In genomic region chr22:26542831-26543230, GRCh38 we compare ENCODE assay signal across 14 cellular contexts. TPM values are rescaled to one million over a fixed set of nuclear protein-coding genes. Genes with fewer than 3 reads are reported as not detected.
DNase-seq lines count a peak whose midpoint lies in the region; ATAC-seq and TF ChIP-seq lines count a peak whose summit lies in the region.
"Had no signal": no experiment of that assay in that cellular context is flagged by ENCODE, and none has a peak within 500 bp of the region (broad histone marks: within the 10 kb centered on the region; RNA-seq: fewer than 3 reads in every experiment).

No MANE protein-coding gene starts in this region.

- no peaks in the 10 kb centered on the region for H3K9me3 Mint-ChIP-seq in CD8-positive, alpha-beta T cell
- H3K9me3 Mint-ChIP-seq in activated CD4-positive, alpha-beta memory T cell treated with anti-CD3 and anti-CD28 coated beads, Interleukin-2, amount 10 ng/mL, durations not matched to agents 7 days and 5 days: peaks cover 7% of the 10 kb centered on the region
- no peaks in the 10 kb centered on the region for H3K9me3 Mint-ChIP-seq in naive thymus-derived CD8-positive, alpha-beta T cell
- H3K9me3 Mint-ChIP-seq: activated T-cell treated with anti-CD3 and anti-CD28 coated beads, Interleukin-2, amount 50 U/mL, for 4 hours had no signal

- CTCF ChIA-PET in CD8-positive, alpha-beta T cell (lab: Charles Lee): interaction anchor here (0.8 to 1.4 kb wide), 3 partner anchors 12 to 87 kb away, joined by 3 read pairs; no protein-coding TSS in a partner anchor
- CTCF ChIA-PET in activated CD4-positive, alpha-beta memory T cell treated with anti-CD3 and anti-CD28 coated beads, Interleukin-2, amount 10 ng/mL, durations not matched to agents 7 days and 5 days (lab: Charles Lee): interaction anchor here (0.8 to 1.2 kb wide), 3 partner anchors 46 to 178 kb away, joined by 3 to 4 read pairs (median 3); no protein-coding TSS in a partner anchor

- no peak overlapping the region for H3K4me3 Mint-ChIP-seq in CD8-positive, alpha-beta T cell
- no peak overlapping the region for H3K4me3 Mint-ChIP-seq in activated CD4-positive, alpha-beta memory T cell treated with anti-CD3 and anti-CD28 coated beads, Interleukin-2, amount 10 ng/mL, durations not matched to agents 7 days and 5 days
- H3K4me3 Mint-ChIP-seq in naive thymus-derived CD8-positive, alpha-beta T cell: peak overlapping the region in 2 of 10 donors; percentile 38 to 40
- H3K4me3 Mint-ChIP-seq: activated T-cell treated with anti-CD3 and anti-CD28 coated beads, Interleukin-2, amount 50 U/mL, for 4 hours had no signal

- DNase-seq in CD8-positive, alpha-beta T cell: no peak
- DNase-seq in KBM-7 (peak; percentile 57), NCI-H2029 treated with DMSO at 0.1 percent for 48 hours (lab: John Stamatoyannopoulos, UW) (no peak), NCI-H524 (lab: John Stamatoyannopoulos, UW) (no peak), NK-92 (lab: John Stamatoyannopoulos, UW; ENCODE audit: unreplicated experiment) (no peak)
- DNase-seq in activated CD4-positive, alpha-beta memory T cell treated with anti-CD3 and anti-CD28 coated beads, Interleukin-2, amount 10 ng/mL, durations not matched to agents 7 days and 5 days: peak; percentile 56
- DNase-seq in naive thymus-derived CD8-positive, alpha-beta T cell: peak in 1 of 10 donors; percentile 1
- DNase-seq: activated T-cell treated with anti-CD3 and anti-CD28 coated beads, Interleukin-2, amount 50 U/mL, for 4 hours; hippocampal formation; mammary epithelial cell; PC-9 had no signal

- no peak overlapping the region for H3K4me3 ChIP-seq in CD8-positive, alpha-beta T cell (ENCODE audit: low read depth, low read length)
- H3K4me3 ChIP-seq: PC-9, suprapubic skin had no signal

- POLR2A ChIA-PET in CD8-positive, alpha-beta T cell (lab: Charles Lee): interaction anchor here (0.8 kb wide), 1 partner anchor 111 kb away, joined by 3 read pairs; no protein-coding TSS in a partner anchor
- POLR2A ChIA-PET in activated CD4-positive, alpha-beta memory T cell treated with anti-CD3 and anti-CD28 coated beads, Interleukin-2, amount 10 ng/mL, durations not matched to agents 7 days and 5 days (lab: Charles Lee): interaction anchor here (0.7 to 2.0 kb wide), 6 partner anchors 21 to 130 kb away, joined by 3 to 10 read pairs (median 4); partner anchors contain the start of genes HPS4 and SRRD
- POLR2A ChIA-PET in naive thymus-derived CD8-positive, alpha-beta T cell (lab: Charles Lee): interaction anchor here (1.5 kb wide), 1 partner anchor 12 kb away, joined by 6 read pairs; no protein-coding TSS in a partner anchor

- peaks cover 71% of the 10 kb centered on the region for H3K36me3 Mint-ChIP-seq in CD8-positive, alpha-beta T cell
- peaks cover 46% of the 10 kb centered on the region for H3K36me3 Mint-ChIP-seq in activated CD4-positive, alpha-beta memory T cell treated with anti-CD3 and anti-CD28 coated beads, Interleukin-2, amount 10 ng/mL, durations not matched to agents 7 days and 5 days (ENCODE audit: low read depth)
- peaks cover 0 to 54% (median 7%) of the 10 kb centered on the region in 3 donors for H3K36me3 Mint-ChIP-seq in naive thymus-derived CD8-positive, alpha-beta T cell

- peak; percentile 42 for ATAC-seq in CD8-positive, alpha-beta T cell
- ATAC-seq in naive thymus-derived CD8-positive, alpha-beta T cell: peak in 1 of 2 donors; percentile 32
- no peak for ATAC-seq in GM18519 (IDR thresholded peaks at IDR 0.05; ENCODE audit: low FRiP score, unreplicated experiment)
- ATAC-seq: activated T-cell treated with anti-CD3 and anti-CD28 coated beads, Interleukin-2, amount 50 U/mL, for 4 hours had no signal

- H3K9me3 ChIP-seq in CD8-positive, alpha-beta T cell (ENCODE audit: low read length): no peaks in the 10 kb centered on the region
- H3K9me3 ChIP-seq: suprapubic skin had no signal

- no peak overlapping the region for H3K27ac ChIP-seq in CD8-positive, alpha-beta T cell (ENCODE audit: low read depth, low read length)
- H3K27ac ChIP-seq: epithelial cell of prostate, PC-9, suprapubic skin had no signal

- intact Hi-C loops in CD8-positive, alpha-beta T cell (cut with DNase I, micrococcal nuclease): no loop called here

- H3K27me3 Mint-ChIP-seq in CD8-positive, alpha-beta T cell (ENCODE audit: low read depth): no peaks in the 10 kb centered on the region
- H3K27me3 Mint-ChIP-seq in activated CD4-positive, alpha-beta memory T cell treated with anti-CD3 and anti-CD28 coated beads, Interleukin-2, amount 10 ng/mL, durations not matched to agents 7 days and 5 days: no peaks in the 10 kb centered on the region
- H3K27me3 Mint-ChIP-seq in naive thymus-derived CD8-positive, alpha-beta T cell: no peaks in the 10 kb centered on the region

- no peaks in the 10 kb centered on the region for H3K27me3 ChIP-seq in CD8-positive, alpha-beta T cell (ENCODE audit: insufficient read depth, low read length)
- H3K27me3 ChIP-seq: suprapubic skin had no signal

- H3K36me3 ChIP-seq in CD8-positive, alpha-beta T cell (ENCODE audit: insufficient read depth, low read length): peaks cover 12% of the 10 kb centered on the region

- TF ChIP-seq CTCF in CD8-positive, alpha-beta T cell (IDR thresholded peaks at IDR 0.05): no peak

- peaks cover 38% of the 10 kb centered on the region for H3K4me1 Mint-ChIP-seq in CD8-positive, alpha-beta T cell (ENCODE audit: low read depth)
- H3K4me1 Mint-ChIP-seq in activated CD4-positive, alpha-beta memory T cell treated with anti-CD3 and anti-CD28 coated beads, Interleukin-2, amount 10 ng/mL, durations not matched to agents 7 days and 5 days: peaks cover 55% of the 10 kb centered on the region
- H3K4me1 Mint-ChIP-seq in naive thymus-derived CD8-positive, alpha-beta T cell: peaks cover 19 to 65% (median 54%) of the 10 kb centered on the region in 4 donors

- H3K27ac Mint-ChIP-seq in CD8-positive, alpha-beta T cell: peak overlapping the region; percentile 88
- peak overlapping the region; percentile 63 for H3K27ac Mint-ChIP-seq in activated CD4-positive, alpha-beta memory T cell treated with anti-CD3 and anti-CD28 coated beads, Interleukin-2, amount 10 ng/mL, durations not matched to agents 7 days and 5 days
- peak overlapping the region; percentile 48 to 93 (median 85) for H3K27ac Mint-ChIP-seq in naive thymus-derived CD8-positive, alpha-beta T cell

- in situ Hi-C loops in KBM-7 (cut with MboI; ENCODE audit: low pct_unique_long_range_greater_than_20kb, low sequenced_read_pairs): no loop called here

- peaks cover 32% of the 10 kb centered on the region for H3K4me1 ChIP-seq in CD8-positive, alpha-beta T cell (ENCODE audit: insufficient read depth, low read length)

RNA-seq across cellular contexts. Expression of gene TFIP11, which starts 30.6 kb away (rescaled TPM):
- total RNA-seq in CD8-positive, alpha-beta T cell: 100 to 1,000 TPM; 138 to 142 TPM
- 10 to 100 TPM; 50.8 to 55.5 TPM for total RNA-seq in activated CD4-positive, alpha-beta memory T cell treated with anti-CD3 and anti-CD28 coated beads, Interleukin-2, amount 10 ng/mL, durations not matched to agents 7 days and 5 days
- 10 to 100 TPM; 56.2 to 67.8 TPM for total RNA-seq in naive thymus-derived CD8-positive, alpha-beta T cell
- 10 to 100 TPM; 15.3 to 33.9 (median 22.3) TPM for polyA plus RNA-seq in naive thymus-derived CD8-positive, alpha-beta T cell

RNA-seq across cellular contexts. Expression of gene TPST2, which starts 47.1 kb away (rescaled TPM):
- 10 to 100 TPM; 24.3 to 26.3 TPM for total RNA-seq in CD8-positive, alpha-beta T cell
- 10 to 100 TPM; 55.4 to 60.8 TPM for total RNA-seq in activated CD4-positive, alpha-beta memory T cell treated with anti-CD3 and anti-CD28 coated beads, Interleukin-2, amount 10 ng/mL, durations not matched to agents 7 days and 5 days
- 10 to 100 TPM; 40.8 to 43.2 TPM for total RNA-seq in naive thymus-derived CD8-positive, alpha-beta T cell
- polyA plus RNA-seq in naive thymus-derived CD8-positive, alpha-beta T cell: 100 to 1,000 TPM in 2 of 3 donors, 10 to 100 TPM in 1; 87.9 to 134 (median 126) TPM

RNA-seq across cellular contexts. Expression of gene SRRD, which starts 59.2 kb away (rescaled TPM):
- total RNA-seq in CD8-positive, alpha-beta T cell: 10 to 100 TPM; 22.1 to 24.1 TPM
- 10 to 100 TPM; 17.5 TPM for total RNA-seq in activated CD4-positive, alpha-beta memory T cell treated with anti-CD3 and anti-CD28 coated beads, Interleukin-2, amount 10 ng/mL, durations not matched to agents 7 days and 5 days
- total RNA-seq in naive thymus-derived CD8-positive, alpha-beta T cell: 10 to 100 TPM; 21.4 to 24.6 TPM
- polyA plus RNA-seq in naive thymus-derived CD8-positive, alpha-beta T cell: 10 to 100 TPM; 17.1 to 27.0 (median 17.9) TPM

RNA-seq across cellular contexts. Expression of gene HPS4, which starts 59.2 kb away (rescaled TPM):
- total RNA-seq in CD8-positive, alpha-beta T cell: 10 to 100 TPM; 67.0 to 71.0 TPM
- total RNA-seq in activated CD4-positive, alpha-beta memory T cell treated with anti-CD3 and anti-CD28 coated beads, Interleukin-2, amount 10 ng/mL, durations not matched to agents 7 days and 5 days: 10 to 100 TPM; 37.3 to 37.6 TPM
- total RNA-seq in naive thymus-derived CD8-positive, alpha-beta T cell: 10 to 100 TPM; 63.9 to 64.3 TPM
- polyA plus RNA-seq in naive thymus-derived CD8-positive, alpha-beta T cell: 10 to 100 TPM; 10.5 to 18.4 (median 16.2) TPM

Comparison
In these comparisons a context has a peak if more than half of its experiments do, and no peak if none do; other contexts are left out.
1. DNase-seq: peak in KBM-7 (single experiment) and activated CD4-positive, alpha-beta memory T cell treated with anti-CD3 and anti-CD28 coated beads, Interleukin-2, amount 10 ng/mL, durations not matched to agents 7 days and 5 days (single experiment); none in CD8-positive, alpha-beta T cell (0 of 7), NCI-H2029 treated with DMSO at 0.1 percent for 48 hours (single experiment), NCI-H524 (0 of 2) and NK-92 (single experiment).
2. Peak in every context shown above with its lines, with median percentiles within 50 percentile points of each other: H3K27ac Mint-ChIP-seq.